Comparison of ENCODE assay signal across 1 cellular context in genomic region chr1:116311756-116312691, GRCh38.
TF ChIP-seq lines count a peak whose summit lies in the region.

No MANE protein-coding gene starts in this region.

TF ChIP-seq in HepG2, 621 proteins besides CTCF, POLR2A, EP300 and RAD21 (continued from another document and continues in another):
- TF ChIP-seq ZNF281 (CRISPR knock-in tag; IDR thresholded peaks at IDR 0.05; ENCODE audit: borderline replicate concordance) (peak; percentile 7; the same call in 1 of the 2 replicates), BATF2 (CRISPR knock-in tag; IDR thresholded peaks at IDR 0.05) (no peak), CCDC6 (CRISPR knock-in tag; IDR thresholded peaks at IDR 0.05) (no peak), PBX2 (CRISPR knock-in tag; IDR thresholded peaks at IDR 0.05) (no peak), HOXA3 (CRISPR knock-in tag; IDR thresholded peaks at IDR 0.05) (peak; percentile 39; the same call in 1 of the 2 replicates), TBX2 (CRISPR knock-in tag; IDR thresholded peaks at IDR 0.05; ENCODE audit: borderline replicate concordance) (peak; percentile 46; the same call in 1 of the 2 replicates), ZNF597 (CRISPR knock-in tag; IDR thresholded peaks at IDR 0.05) (no peak), RORA (CRISPR knock-in tag; IDR thresholded peaks at IDR 0.05) (no peak), ZNF660 (CRISPR knock-in tag; IDR thresholded peaks at IDR 0.05; ENCODE audit: borderline replicate concordance, low read depth) (no peak), ATF7 (IDR thresholded peaks at IDR 0.05) (no peak), ATF7 (CRISPR knock-in tag; IDR thresholded peaks at IDR 0.05) (peak; percentile 68), AHDC1 (CRISPR knock-in tag; IDR thresholded peaks at IDR 0.05; ENCODE audit: borderline replicate concordance) (peak; percentile 85; the same call in 1 of the 2 replicates), FOXK1 (CRISPR knock-in tag; IDR thresholded peaks at IDR 0.05; ENCODE audit: borderline replicate concordance, low read depth) (peak; percentile 29; the same call in 1 of the 2 replicates), PAX8 (CRISPR knock-in tag; IDR thresholded peaks at IDR 0.05; ENCODE audit: borderline replicate concordance) (no peak), ZNF556 (CRISPR knock-in tag; IDR thresholded peaks at IDR 0.05; ENCODE audit: borderline replicate concordance) (peak; percentile 78; the same call in 1 of the 2 replicates), RARA (CRISPR knock-in tag; IDR thresholded peaks at IDR 0.05) (peak; percentile 54; the same call in 1 of the 2 replicates), PRPF4 (IDR thresholded peaks at IDR 0.05; ENCODE audit: low read depth, low read length, poor library complexity, severe bottlenecking) (no peak), SP4 (CRISPR knock-in tag; IDR thresholded peaks at IDR 0.05) (no peak), RXRA (CRISPR knock-in tag; IDR thresholded peaks at IDR 0.05) (peak; percentile 49), NCOA2 (CRISPR knock-in tag; IDR thresholded peaks at IDR 0.05) (peak; percentile 41; the same call in 1 of the 2 replicates), MYC (CRISPR knock-in tag; IDR thresholded peaks at IDR 0.05; ENCODE audit: borderline replicate concordance) (peak; percentile 70; the same call in 1 of the 2 replicates), ZNF431 (CRISPR knock-in tag; IDR thresholded peaks at IDR 0.05; ENCODE audit: borderline replicate concordance, low read depth) (0 out of 2 replicates have a peak, but pooled peaks have one; percentile 23), ESRRA (CRISPR knock-in tag; IDR thresholded peaks at IDR 0.05; ENCODE audit: low read depth) (peak; percentile 58; the same call in 1 of the 2 replicates), MED1 (CRISPR knock-in tag; IDR thresholded peaks at IDR 0.05) (peak; percentile 71; the same call in 1 of the 2 replicates), ZFP91 (CRISPR knock-in tag; IDR thresholded peaks at IDR 0.05; ENCODE audit: borderline replicate concordance) (peak; percentile 62), HDAC2 (CRISPR knock-in tag; IDR thresholded peaks at IDR 0.05) (peak; percentile 49; the same call in 1 of the 2 replicates), ONECUT2 (CRISPR knock-in tag; IDR thresholded peaks at IDR 0.05) (no peak), KLF9 (CRISPR knock-in tag; IDR thresholded peaks at IDR 0.05; ENCODE audit: low read depth) (no peak), ZNF737 (CRISPR knock-in tag; IDR thresholded peaks at IDR 0.05; ENCODE audit: borderline replicate concordance) (no peak), ARNT (IDR thresholded peaks at IDR 0.05) (no peak), ZNF674 (CRISPR knock-in tag; IDR thresholded peaks at IDR 0.05; ENCODE audit: low read depth) (no peak), NFE2L2 (IDR thresholded peaks at IDR 0.05; ENCODE audit: low read length) (0 out of 2 replicates have a peak, but pooled peaks have one; percentile 6), TAF1 (CRISPR knock-in tag; IDR thresholded peaks at IDR 0.05) (no peak), MXD4 (CRISPR knock-in tag; IDR thresholded peaks at IDR 0.05) (peak; percentile 52), ZBTB26 (CRISPR knock-in tag; IDR thresholded peaks at IDR 0.05; ENCODE audit: borderline replicate concordance) (no peak), CBX5 (CRISPR knock-in tag; IDR thresholded peaks at IDR 0.05; ENCODE audit: borderline replicate concordance) (no peak), HMGXB3 (CRISPR knock-in tag; IDR thresholded peaks at IDR 0.05; ENCODE audit: borderline replicate concordance) (no peak), TFAP4 (IDR thresholded peaks at IDR 0.05; ENCODE audit: borderline replicate concordance, low read depth) (no peak), GFI1 (CRISPR knock-in tag; IDR thresholded peaks at IDR 0.05; ENCODE audit: borderline replicate concordance) (peak; percentile 63; the same call in 1 of the 2 replicates), TBX3 (IDR thresholded peaks at IDR 0.05; ENCODE audit: borderline replicate concordance) (no peak), ZNF841 (CRISPR knock-in tag; IDR thresholded peaks at IDR 0.05; ENCODE audit: borderline replicate concordance) (no peak), ZNF562 (CRISPR knock-in tag; IDR thresholded peaks at IDR 0.05; ENCODE audit: borderline replicate concordance) (no peak)
